Comparison of ENCODE assay signal across 21 cellular contexts in the genomic region with DNA sequence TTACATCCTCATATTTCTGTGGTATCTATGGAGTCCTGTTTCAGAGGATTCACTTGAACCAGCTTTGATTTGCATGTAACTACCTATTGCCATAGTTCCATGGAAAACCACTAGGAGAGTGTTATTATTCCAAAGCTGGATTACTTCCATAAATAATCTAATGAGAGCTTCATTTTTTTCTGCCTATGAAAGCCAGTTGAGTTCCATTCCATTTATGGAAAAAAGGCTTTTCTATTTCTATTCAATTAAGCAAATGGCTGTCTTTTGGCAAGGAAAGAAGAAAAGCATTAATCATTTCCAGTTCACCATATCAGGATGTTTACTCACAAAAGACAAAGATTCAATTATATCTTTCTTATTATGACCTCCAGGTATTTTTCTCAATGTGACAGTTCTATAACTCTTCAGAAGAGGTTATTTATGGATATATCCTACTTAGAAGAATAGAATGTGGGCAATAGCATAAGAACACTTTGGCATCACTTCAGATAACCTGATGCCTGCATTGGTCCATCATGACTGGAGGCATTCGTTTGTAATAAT.
A peak's percentile ranks its signal among the peaks of the same experiment; 100 is the strongest.
DNase-seq lines count a peak whose midpoint lies in the region; ATAC-seq, FAIRE-seq and TF ChIP-seq lines count a peak whose summit lies in the region.
"Had no signal": no experiment of that assay in that cellular context is flagged by ENCODE, and none has a peak within 500 bp of the region (broad histone marks: within the 10 kb centered on the region; RNA-seq: fewer than 3 reads in every experiment).

No MANE protein-coding gene starts in this region.

- H3K27me3 ChIP-seq in PC-3 (ENCODE audit: low read length) = no peaks in the 10 kb centered on the region
- H3K27me3 ChIP-seq in esophagus muscularis mucosa = no peaks in the 10 kb centered on the region
- no peaks in the 10 kb centered on the region for H3K27me3 ChIP-seq in CD4-positive, alpha-beta memory T cell (ENCODE audit: insufficient read depth, low read length)
- no peaks in the 10 kb centered on the region for H3K27me3 ChIP-seq in small intestine (ENCODE audit: control insufficient read depth in 2 of 2, insufficient read depth in 2 of 2, low read length in 2 of 2)

- H3K9me3 Mint-ChIP-seq in osteocyte (ENCODE audit: unreplicated experiment) = no peaks in the 10 kb centered on the region
- H3K9me3 Mint-ChIP-seq in CD4-positive, alpha-beta memory T cell = peaks cover 0 to 1% (median 0%) of the 10 kb centered on the region in 8 donors
- no peaks in the 10 kb centered on the region for H3K9me3 Mint-ChIP-seq in effector memory CD8-positive, alpha-beta T cell
- H3K9me3 Mint-ChIP-seq: activated naive CD4-positive, alpha-beta T cell treated with anti-CD3 and anti-CD28 coated beads for 36 hours; naive thymus-derived CD8-positive, alpha-beta T cell had no signal

- peak overlapping the region; percentile 88 for H3K9ac ChIP-seq in PC-3 (ENCODE audit: low read length)

- H4K20me1 ChIP-seq in PC-3 (ENCODE audit: low read length) = no peaks in the 10 kb centered on the region

- no peak for TF ChIP-seq EP300 in esophagus muscularis mucosa (IDR thresholded peaks at IDR 0.05)

- peak; percentile 51 for ATAC-seq in PC-3
- ATAC-seq in HG02571 (IDR thresholded peaks at IDR 0.05; ENCODE audit: unreplicated experiment) = no peak
- no peak for ATAC-seq in effector memory CD8-positive, alpha-beta T cell (replicated peaks)
- ATAC-seq: naive thymus-derived CD8-positive, alpha-beta T cell; Right ventricle myocardium inferior had no signal

- CTCF ChIA-PET in PC-3 (lab: Charles Lee) = interaction anchor here (1.2 to 1.3 kb wide), 2 partner anchors 50 to 361 kb away, joined by 4 to 21 read pairs; no protein-coding TSS in a partner anchor
- CTCF ChIA-PET in CD4-positive, alpha-beta memory T cell (lab: Charles Lee; ENCODE audit: partially characterized antibody) = interaction anchor here (1.5 to 1.8 kb wide), 2 partner anchors 50 to 54 kb away, joined by 4 read pairs; no protein-coding TSS in a partner anchor

- WGBS in esophagus muscularis mucosa = 33% methylated on average over 1 of the region's 1 CpG
- 77 to 84% (median 84%) methylated on average over 1 of the region's 1 CpG for WGBS in small intestine, 3 donors

- TF ChIP-seq POLR2A in esophagus muscularis mucosa (IDR thresholded peaks at IDR 0.05; ENCODE audit: low read depth) = no peak

- H3K4me3 ChIP-seq in PC-3 (ENCODE audit: low read length) (0 out of 2 replicates have a peak overlapping the region, but pooled peaks have one; percentile 7), esophagus muscularis mucosa (no peak overlapping the region), small intestine (ENCODE audit: low read depth in 1 of 2, low read length in 2 of 2) (no peak overlapping the region)
- H3K4me3 ChIP-seq in CD4-positive, alpha-beta memory T cell (ENCODE audit: low read length in 2 of 2) = no peak overlapping the region
- H3K4me3 ChIP-seq: lung had no signal

- H3K27me3 Mint-ChIP-seq in osteocyte (ENCODE audit: unreplicated experiment) = no peaks in the 10 kb centered on the region
- peaks cover 2% of the 10 kb centered on the region in 2 donors for H3K27me3 Mint-ChIP-seq in CD4-positive, alpha-beta memory T cell
- peaks cover 0 to 19% of the 10 kb centered on the region in 2 donors for H3K27me3 Mint-ChIP-seq in effector memory CD8-positive, alpha-beta T cell

- FAIRE-seq in small intestine (lab: Jason Lieb, UNC) = no peak

- intact Hi-C loops in PC-3 (cut with micrococcal nuclease) = loop anchor here (1.0 to 2.0 kb wide), 10 partner anchors 17 to 362 kb away; a partner anchor contains a TSS
- intact Hi-C loops in esophagus muscularis mucosa (cut with DNase I) = no loop called here
- intact Hi-C loops in CD4-positive, alpha-beta memory T cell (cut with micrococcal nuclease) = no loop called here

- no peak overlapping the region for H3K4me3 Mint-ChIP-seq in osteocyte (ENCODE audit: unreplicated experiment)
- no peak overlapping the region for H3K4me3 Mint-ChIP-seq in CD4-positive, alpha-beta memory T cell
- H3K4me3 Mint-ChIP-seq in effector memory CD8-positive, alpha-beta T cell = no peak overlapping the region
- H3K4me3 Mint-ChIP-seq: activated naive CD4-positive, alpha-beta T cell treated with anti-CD3 and anti-CD28 coated beads for 36 hours; naive thymus-derived CD8-positive, alpha-beta T cell had no signal

- peak; percentile 82 for DNase-seq in EH (ENCODE audit: low read depth)
- peak; percentile 64 for DNase-seq in PC-3
- DNase-seq in esophagus muscularis mucosa (ENCODE audit: extremely low spot score) = no peak
- DNase-seq in osteocyte (ENCODE audit: extremely low spot score, unreplicated experiment) = no peak
- no peak for DNase-seq in CD4-positive, alpha-beta memory T cell
- DNase-seq in effector memory CD8-positive, alpha-beta T cell = no peak
- no peak for DNase-seq in small intestine
- DNase-seq: activated CD4-positive, alpha-beta T cell treated with anti-CD3 and anti-CD28 coated beads, Interleukin-2, amount 50 U/mL, for 4 hours; activated naive CD4-positive, alpha-beta T cell treated with anti-CD3 and anti-CD28 coated beads for 36 hours; activated T-cell treated with anti-CD3 and anti-CD28 coated beads for 4 hours; cortex of kidney; erythroblast; GDM1; head of caudate nucleus; naive thymus-derived CD8-positive, alpha-beta T cell; NCI-H1694; NCI-H446; stimulated activated CD4-positive, alpha-beta T cell treated with anti-CD3 and anti-CD28 coated beads, Interleukin-4, amount 100 ng/mL, for 1 hour had no signal

- no peaks in the 10 kb centered on the region for H3K9me2 ChIP-seq in PC-3 (replicated peaks; ENCODE audit: low read length)

- H3K4me1 ChIP-seq in PC-3 (ENCODE audit: insufficient read depth, low read length) = peaks cover 48% of the 10 kb centered on the region
- peaks cover 16 to 57% (median 33%) of the 10 kb centered on the region in 4 donors for H3K4me1 ChIP-seq in esophagus muscularis mucosa
- H3K4me1 ChIP-seq in CD4-positive, alpha-beta memory T cell (ENCODE audit: insufficient read depth, low read length) = peaks cover 8% of the 10 kb centered on the region
- peaks cover 0 to 5% of the 10 kb centered on the region in 2 donors for H3K4me1 ChIP-seq in small intestine (ENCODE audit: control insufficient read depth in 2 of 2, insufficient read depth in 1 of 2, low read depth in 1 of 2, low read length in 1 of 2)

- H3K27ac ChIP-seq in PC-3 (ENCODE audit: low read length) = peak overlapping the region; percentile 97
- H3K27ac ChIP-seq in esophagus muscularis mucosa (replicated peaks in 1 of 4) = peak overlapping the region; percentile 15 to 51 (median 50)
- H3K27ac ChIP-seq in CD4-positive, alpha-beta memory T cell (ENCODE audit: low read depth, low read length) = no peak overlapping the region
- H3K27ac ChIP-seq in small intestine (ENCODE audit: low read depth in 1 of 2, low read length in 1 of 2) = no peak overlapping the region

- H2AFZ ChIP-seq in PC-3 (ENCODE audit: low read length) = no peak overlapping the region

- TSS peak; percentile 94 for BruUV-seq in PC-3 (replicated peaks; lab: Mats Ljungman, UMichigan)

- no peaks in the 10 kb centered on the region for H3K36me3 Mint-ChIP-seq in osteocyte (ENCODE audit: unreplicated experiment)
- H3K36me3 Mint-ChIP-seq in CD4-positive, alpha-beta memory T cell = no peaks in the 10 kb centered on the region
- no peaks in the 10 kb centered on the region for H3K36me3 Mint-ChIP-seq in effector memory CD8-positive, alpha-beta T cell (ENCODE audit: insufficient read depth)
- H3K36me3 Mint-ChIP-seq: naive thymus-derived CD8-positive, alpha-beta T cell had no signal

- H3K79me2 ChIP-seq in PC-3 (ENCODE audit: low read length) = no peaks in the 10 kb centered on the region

- H3F3A ChIP-seq in PC-3 (ENCODE audit: low read length, unreplicated experiment) = peaks cover 7% of the 10 kb centered on the region

- no peaks in the 10 kb centered on the region for H3K9me3 ChIP-seq in PC-3 (ENCODE audit: low read length)
- H3K9me3 ChIP-seq in esophagus muscularis mucosa = no peaks in the 10 kb centered on the region
- H3K9me3 ChIP-seq in CD4-positive, alpha-beta memory T cell (ENCODE audit: control insufficient read depth in 1 of 2, low read length in 2 of 2) = no peaks in the 10 kb centered on the region
- no peaks in the 10 kb centered on the region for H3K9me3 ChIP-seq in small intestine (ENCODE audit: control insufficient read depth, low read depth)

- peaks cover 28% of the 10 kb centered on the region for H3K4me1 Mint-ChIP-seq in osteocyte (ENCODE audit: unreplicated experiment)
- peaks cover 2 to 6% (median 4%) of the 10 kb centered on the region in 4 donors for H3K4me1 Mint-ChIP-seq in CD4-positive, alpha-beta memory T cell
- H3K4me1 Mint-ChIP-seq in effector memory CD8-positive, alpha-beta T cell (ENCODE audit: low read depth in 2 of 2) = no peaks in the 10 kb centered on the region

- H3K27ac Mint-ChIP-seq in osteocyte (ENCODE audit: unreplicated experiment) = peak overlapping the region; percentile 42
- no peak overlapping the region for H3K27ac Mint-ChIP-seq in CD4-positive, alpha-beta memory T cell
- no peak overlapping the region for H3K27ac Mint-ChIP-seq in effector memory CD8-positive, alpha-beta T cell
- H3K27ac Mint-ChIP-seq: activated naive CD4-positive, alpha-beta T cell treated with anti-CD3 and anti-CD28 coated beads for 36 hours; naive thymus-derived CD8-positive, alpha-beta T cell had no signal

- TF ChIP-seq CTCF in PC-3 (conservative IDR thresholded peaks at IDR 0.05; ENCODE audit: low read depth, low read length) (no peak), esophagus muscularis mucosa (IDR thresholded peaks at IDR 0.05) (peak in 1 of 3 experiments; percentile 25), osteocyte (IDR thresholded peaks at IDR 0.05) (no peak)

- H3K4me2 ChIP-seq in PC-3 (ENCODE audit: low read length) = peak overlapping the region; percentile 64

- H3K36me3 ChIP-seq in PC-3 (ENCODE audit: low read depth, low read length) (no peaks in the 10 kb centered on the region), esophagus muscularis mucosa (no peaks in the 10 kb centered on the region), small intestine (ENCODE audit: control insufficient read depth in 2 of 2, insufficient read depth in 2 of 2, low read length in 2 of 2) (no peaks in the 10 kb centered on the region)
- no peaks in the 10 kb centered on the region for H3K36me3 ChIP-seq in CD4-positive, alpha-beta memory T cell (ENCODE audit: insufficient read depth, low read length)

- POLR2A ChIA-PET in PC-3 (lab: Charles Lee; ENCODE audit: unreplicated experiment) = interaction anchor here (0.5 to 1.3 kb wide), 6 partner anchors 39 to 361 kb away, joined by 3 to 9 read pairs (median 4); a partner anchor contains a TSS
- POLR2A ChIA-PET in CD4-positive, alpha-beta memory T cell (lab: Charles Lee; ENCODE audit: partially characterized antibody) = no interaction called here

Comparison
In these comparisons a context has a peak if more than half of its experiments do, and no peak if none do; other contexts are left out.
1. DNase-seq: peak in EH (single experiment) and PC-3 (single experiment); none in esophagus muscularis mucosa (single experiment), osteocyte (single experiment), CD4-positive, alpha-beta memory T cell (0 of 5), effector memory CD8-positive, alpha-beta T cell (0 of 3) and small intestine (single experiment).
2. H3K27ac ChIP-seq: peak in PC-3 (single experiment) and esophagus muscularis mucosa (4 of 4); none in CD4-positive, alpha-beta memory T cell (single experiment) and small intestine (0 of 2).